8 cellular contexts compared by ENCODE assay signal in genomic region chr2:110211938-110212858, GRCh38. TPM values are rescaled to one million over a fixed set of nuclear protein-coding genes. Genes with fewer than 3 reads are reported as not detected.
DNase-seq lines count a peak whose midpoint lies in the region; ATAC-seq and TF ChIP-seq lines count a peak whose summit lies in the region.

Gene MTLN, minus strand, starts transcription at chr2:110212547. Its CDS starts 22 bp downstream, at chr2:110212525.

- no peaks in the 10 kb centered on the region for H3K36me3 ChIP-seq in kidney epithelial cell (ENCODE audit: control insufficient read depth, insufficient read depth, low read length)

- ATAC-seq in GM18873 (IDR thresholded peaks at IDR 0.05; ENCODE audit: low FRiP score, unreplicated experiment) (peak; percentile 52), HG03135 (IDR thresholded peaks at IDR 0.05; ENCODE audit: unreplicated experiment) (peak; percentile 89)

- H3K4me3 ChIP-seq in kidney epithelial cell (ENCODE audit: low read depth, low read length): peak within 1 kb of the TSS; percentile 68

- DNase-seq in AG08395 (ENCODE audit: low spot score): peak; percentile 38
- DNase-seq in NCI-H345 treated with DMSO at 0.1 percent for 48 hours (lab: John Stamatoyannopoulos, UW; ENCODE audit: unreplicated experiment): peak; percentile 47
- peak; percentile 82 for DNase-seq in activated CD4-positive, CD25-positive, alpha-beta regulatory T cell treated with anti-CD3 and anti-CD28 coated beads, Interleukin-2, amount 50 U/mL, for 72 hours
- DNase-seq in cerebellar cortex (ENCODE audit: low spot score): peak; percentile 71
- no peak for DNase-seq in kidney epithelial cell (ENCODE audit: low read depth)
- DNase-seq in stimulated activated CD4-positive, alpha-beta T cell treated with anti-CD3 and anti-CD28 coated beads, Interleukin-15, amount 100 ng/mL, for 48 hours (ENCODE audit: low read depth in 2 of 2): peak; percentile 19 to 57

- H3K27me3 ChIP-seq in kidney epithelial cell (ENCODE audit: control insufficient read depth, insufficient read depth, low read length): peaks cover 3% of the 10 kb centered on the region

- TF ChIP-seq CTCF in kidney epithelial cell (IDR thresholded peaks at IDR 0.05; ENCODE audit: insufficient read depth, low read length, poor library complexity, severe bottlenecking): no peak

RNA-seq across cellular contexts. Expression of gene MTLN, which starts in this region (rescaled TPM):
- total RNA-seq in kidney epithelial cell: 52.2 and 71.8 TPM in 2 replicates
